8 cellular contexts compared by ENCODE assay signal in genomic region chr11:124799384-124800225, GRCh38. TPM values are rescaled to one million over a fixed set of nuclear protein-coding genes. Genes with fewer than 3 reads are reported as not detected.
A peak's percentile ranks its signal among the peaks of the same experiment; 100 is the strongest.
DNase-seq lines count a peak whose midpoint lies in the region; ATAC-seq, FAIRE-seq and TF ChIP-seq lines count a peak whose summit lies in the region.

No MANE protein-coding gene starts in this region.

- TF ChIP-seq CTCF in GM12873 (IDR thresholded peaks at IDR 0.05; ENCODE audit: insufficient read depth, low read depth, low read length, missing control alignments) = peak; percentile 9
- TF ChIP-seq CTCF in endodermal cell (conservative IDR thresholded peaks at IDR 0.05) = peak; percentile 27
- no peak for TF ChIP-seq CTCF in D721Med (IDR thresholded peaks at IDR 0.05; ENCODE audit: insufficient read depth, missing control alignments)

- peak overlapping the region; percentile 64 for H3K27ac Mint-ChIP-seq in endodermal cell

- H3K36me3 ChIP-seq in HAP-1 (replicated peaks) (no peaks in the 10 kb centered on the region), endodermal cell (ENCODE audit: control insufficient read depth, insufficient read depth, low read length) (no peaks in the 10 kb centered on the region), mucosa of rectum (ENCODE audit: control insufficient read depth in 2 of 2, insufficient read depth in 2 of 2, low read length in 2 of 2) (no peaks in the 10 kb centered on the region)

- FAIRE-seq in D721Med (lab: Jason Lieb, UNC) = no peak

- H3K9me3 ChIP-seq in HAP-1 = no peaks in the 10 kb centered on the region
- no peaks in the 10 kb centered on the region for H3K9me3 ChIP-seq in endodermal cell (ENCODE audit: control insufficient read depth, low read length)
- no peaks in the 10 kb centered on the region for H3K9me3 ChIP-seq in mucosa of rectum (ENCODE audit: control insufficient read depth in 2 of 2, low read length in 2 of 2)

- H3K27ac ChIP-seq in endodermal cell (ENCODE audit: low read depth, low read length) = peak overlapping the region; percentile 87
- H3K27ac ChIP-seq in mucosa of rectum (ENCODE audit: low read depth in 2 of 2, low read length in 2 of 2) = peak overlapping the region; percentile 95 to 96

- H3K27me3 ChIP-seq in HAP-1 (ENCODE audit: low read depth) = no peaks in the 10 kb centered on the region
- no peaks in the 10 kb centered on the region for H3K27me3 ChIP-seq in endodermal cell (ENCODE audit: control insufficient read depth, insufficient read depth, low read length, poor library complexity, severe bottlenecking)
- no peaks in the 10 kb centered on the region for H3K27me3 ChIP-seq in mucosa of rectum (ENCODE audit: control insufficient read depth in 2 of 2, insufficient read depth in 2 of 2, low read length in 2 of 2)

- no peaks in the 10 kb centered on the region for H3K9me3 Mint-ChIP-seq in endodermal cell

- in situ Hi-C loops in HAP-1 (cut with MboI; ENCODE audit: low sequenced_read_pairs) = no loop called here

- H3K36me3 Mint-ChIP-seq in endodermal cell (ENCODE audit: low read depth) = no peaks in the 10 kb centered on the region

- peak overlapping the region; percentile 78 for H3K4me3 ChIP-seq in HAP-1
- H3K4me3 ChIP-seq in endodermal cell (ENCODE audit: low read length) = peak overlapping the region; percentile 91
- peak overlapping the region; percentile 90 to 94 for H3K4me3 ChIP-seq in mucosa of rectum (ENCODE audit: low read length in 2 of 2)

- H3K9ac ChIP-seq in endodermal cell (ENCODE audit: extremely low read depth, low read length, poor library complexity, severe bottlenecking) (peak overlapping the region; percentile 78), mucosa of rectum (ENCODE audit: low read depth in 1 of 2, low read length in 2 of 2) (peak overlapping the region; percentile 78 to 87)

- WGBS in endodermal cell (ENCODE audit: insufficient coverage in 1 of 2, insufficient read length in 1 of 2), 2 experiments = 0% methylated on average over 35 to 81 of the region's 81 CpGs

- DNase-seq in HAP-1 (ENCODE audit: low spot score in 2 of 2) (peak; percentile 44 to 56), NAMALWA (ENCODE audit: low spot score) (peak; percentile 53), endodermal cell (peak; percentile 78), D721Med (ENCODE audit: insufficient read length, low spot score) (no peak)
- peak; percentile 7 to 23 (median 11) for DNase-seq in activated CD8-positive, alpha-beta memory T cell treated with anti-CD3 and anti-CD28 coated beads for 48 hours (ENCODE audit: low read depth in 2 of 3, low spot score in 2 of 3)
- peak; percentile 53 for DNase-seq in stimulated activated naive CD8-positive, alpha-beta T cell treated with anti-CD3 and anti-CD28 coated beads, Interleukin-15, Interleukin-2, amounts not matched to agents 100 U/mL and 50 U/mL, for 24 hours

- H3K4me3 Mint-ChIP-seq in endodermal cell = peak overlapping the region; percentile 74

- no peaks in the 10 kb centered on the region for H3K27me3 Mint-ChIP-seq in endodermal cell (ENCODE audit: insufficient read depth)

- peaks cover 24% of the 10 kb centered on the region for H3K4me1 ChIP-seq in HAP-1
- peaks cover 4% of the 10 kb centered on the region for H3K4me1 ChIP-seq in endodermal cell (ENCODE audit: control insufficient read depth, insufficient read depth, low read length)
- H3K4me1 ChIP-seq in mucosa of rectum (ENCODE audit: control insufficient read depth in 2 of 2, insufficient read depth in 2 of 2, low read length in 2 of 2) = peaks cover 13 to 14% of the 10 kb centered on the region in 2 donors

- H3K4me1 Mint-ChIP-seq in endodermal cell = peaks cover 21% of the 10 kb centered on the region

- peak; percentile 57 for ATAC-seq in stimulated activated naive CD8-positive, alpha-beta T cell treated with anti-CD3 and anti-CD28 coated beads, Interleukin-15, Interleukin-2, amounts not matched to agents 100 U/mL and 50 U/mL, for 24 hours

RNA-seq across cellular contexts. Expression of gene MSANTD2, which starts 0.6 kb away (rescaled TPM):
- 10 to 100 TPM; 18.3 to 21.3 TPM for total RNA-seq in endodermal cell
- polyA plus RNA-seq in endodermal cell (2013, experiment 1 of 2) = 17.1 TPM
- polyA plus RNA-seq in endodermal cell (2013, experiment 2 of 2) = 16.2 TPM

RNA-seq across cellular contexts. Expression of gene ESAM, which starts 37.5 kb away (rescaled TPM):
- under 1 TPM; 0.31 to 0.68 TPM for total RNA-seq in endodermal cell
- polyA plus RNA-seq in endodermal cell (2013, experiment 1 of 2) = 1.4 TPM
- polyA plus RNA-seq in endodermal cell (2013, experiment 2 of 2) = 1.7 TPM

RNA-seq across cellular contexts. Expression of gene VSIG2, which starts 47.5 kb away (rescaled TPM):
- total RNA-seq in endodermal cell = 1 to 10 TPM; 1.1 to 3.4 TPM
- not detected for polyA plus RNA-seq in endodermal cell (2013, experiment 1 of 2)
- polyA plus RNA-seq in endodermal cell (2013, experiment 2 of 2) = not detected

RNA-seq across cellular contexts. Expression of gene NRGN, which starts 59.9 kb away (rescaled TPM):
- 1 to 10 TPM; 4.7 to 8.9 TPM for total RNA-seq in endodermal cell
- 18.7 TPM for polyA plus RNA-seq in endodermal cell (2013, experiment 1 of 2)
- polyA plus RNA-seq in endodermal cell (2013, experiment 2 of 2) = 21.5 TPM
